13 cellular contexts compared by ENCODE assay signal in the genomic region with DNA sequence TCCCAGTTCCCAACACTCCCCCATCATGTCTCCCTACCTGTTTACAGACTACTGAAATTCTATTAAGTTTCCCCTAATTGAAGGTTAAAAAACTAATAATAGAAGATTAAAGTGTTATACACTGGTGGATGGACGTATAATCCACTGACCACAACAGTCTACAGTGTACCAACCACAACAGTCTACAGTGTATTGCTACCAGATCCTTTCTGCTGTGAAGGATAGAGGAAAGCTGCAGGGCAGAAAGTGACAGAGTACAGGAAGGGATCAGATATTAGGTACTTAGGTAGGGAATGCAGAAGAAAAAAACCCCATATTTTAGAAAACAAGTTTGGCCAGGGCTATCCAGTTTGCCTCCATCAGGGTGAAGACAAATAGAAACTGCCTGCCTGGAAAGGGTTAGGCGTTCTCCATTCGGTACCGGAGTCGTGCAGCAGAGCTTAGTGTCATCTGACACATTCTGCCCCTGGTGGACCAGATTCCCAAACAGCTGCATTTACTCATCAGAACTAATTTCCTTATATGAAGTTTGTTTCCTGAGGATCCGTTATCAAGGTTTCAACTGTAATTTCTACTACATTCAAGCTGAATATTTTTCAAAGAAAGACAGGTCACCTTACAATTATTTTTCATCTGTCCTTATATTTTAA. TPM values are rescaled to one million over a fixed set of nuclear protein-coding genes. Genes with fewer than 3 reads are reported as not detected.
A peak's percentile ranks its signal among the peaks of the same experiment; 100 is the strongest.
DNase-seq lines count a peak whose midpoint lies in the region; ATAC-seq, FAIRE-seq and TF ChIP-seq lines count a peak whose summit lies in the region.
"Had no signal": no experiment of that assay in that cellular context is flagged by ENCODE, and none has a peak within 500 bp of the region (broad histone marks: within the 10 kb centered on the region; RNA-seq: fewer than 3 reads in every experiment).

No MANE protein-coding gene starts in this region.

- H3K27ac Mint-ChIP-seq in Calu3 (ENCODE audit: unreplicated experiment): peak overlapping the region; percentile 33

- 16 to 26% (median 21%) methylated on average over 6 of the region's 6 CpGs for WGBS in heart left ventricle, 4 donors

- no peaks in the 10 kb centered on the region for H3K9me3 Mint-ChIP-seq in Calu3 (ENCODE audit: low read depth, unreplicated experiment)

- H3K9me3 ChIP-seq in heart left ventricle (no peaks in the 10 kb centered on the region), left lung (no peaks in the 10 kb centered on the region)
- H3K9me3 ChIP-seq: lower lobe of right lung had no signal

- H3K4me1 Mint-ChIP-seq in Calu3 (ENCODE audit: low read depth, unreplicated experiment): no peaks in the 10 kb centered on the region

- H3K27me3 ChIP-seq in heart left ventricle: no peaks in the 10 kb centered on the region
- no peaks in the 10 kb centered on the region for H3K27me3 ChIP-seq in left lung

- H3K27me3 Mint-ChIP-seq in Calu3 (ENCODE audit: unreplicated experiment): no peaks in the 10 kb centered on the region

- intact Hi-C loops in Calu3 (cut with micrococcal nuclease; ENCODE audit: unreplicated experiment) (no loop called here), heart left ventricle (cut with DNase I) (no loop called here), posterior cingulate gyrus (cut with DNase I) (loop anchor here (10.0 kb wide), 1 partner anchor 49 kb away; the partner anchor contains the start of gene KLF7), left lung (cut with DNase I) (no loop called here)

- H3K36me3 ChIP-seq in heart left ventricle: peaks cover 0 to 38% (median 6%) of the 10 kb centered on the region in 9 donors
- H3K36me3 ChIP-seq in left lung: peaks cover 0 to 15% of the 10 kb centered on the region in 2 donors

- CTCF ChIA-PET in Calu3 (lab: Charles Lee): interaction anchor here (0.6 kb wide), 2 partner anchors 21 to 392 kb away, joined by 4 read pairs; no protein-coding TSS in a partner anchor

- H3K27ac ChIP-seq in heart left ventricle (peak overlapping the region in 5 of 12 donors; percentile 2 to 40 (median 10)), left lung (no peak overlapping the region)
- H3K27ac ChIP-seq: lower lobe of right lung had no signal

- DNase-seq in Calu3 (no peak), astrocyte of the spinal cord (ENCODE audit: low read depth, low spot score) (peak; percentile 31), heart left ventricle (peak in 2 of 5 donors; percentile 39 to 52), posterior cingulate gyrus (peak in 6 of 10 donors; percentile 26 to 91 (median 48)), cerebellum (ENCODE audit: low spot score) (no peak), HTR-8/SVneo (ENCODE audit: insufficient read length, low spot score) (no peak), left lung (no peak)
- DNase-seq: activated CD4-positive, CD25-positive, alpha-beta regulatory T cell; activated effector memory CD4-positive, alpha-beta T cell treated with Interleukin-2 at 50 U/mL for 16 hours; effector CD4-positive, alpha-beta T cell; lower lobe of right lung; NCI-H2029 had no signal

- BruUV-seq in Calu3 (replicated peaks; lab: Mats Ljungman, UMichigan): no TSS peak

- TF ChIP-seq CTCF in Calu3 (IDR thresholded peaks at IDR 0.05; ENCODE audit: unreplicated experiment) (no peak), astrocyte of the spinal cord (IDR thresholded peaks at IDR 0.05; ENCODE audit: low read depth, low read length) (peak; percentile 19), heart left ventricle (IDR thresholded peaks at IDR 0.05) (peak in 7 of 12 donors; percentile 7 to 42 (median 24)), left lung (IDR thresholded peaks at IDR 0.05) (no peak)

- TF ChIP-seq POLR2A in heart left ventricle (IDR thresholded peaks at IDR 0.05): no peak

- FAIRE-seq in HTR-8/SVneo (lab: Jason Lieb, UNC): no peak

- H3K4me3 ChIP-seq in astrocyte of the spinal cord (ENCODE audit: low read depth, low read length) (no peak overlapping the region), heart left ventricle (peak overlapping the region in 3 of 12 donors; percentile 2 to 31 (median 19)), left lung (no peak overlapping the region)
- H3K4me3 ChIP-seq: lower lobe of right lung had no signal

- ATAC-seq in heart left ventricle (peak; percentile 68 to 86 (median 81)), GM21360 (IDR thresholded peaks at IDR 0.05; ENCODE audit: unreplicated experiment) (no peak), left lung (no peak)

- peaks cover 12% of the 10 kb centered on the region for H3K36me3 Mint-ChIP-seq in Calu3 (ENCODE audit: insufficient read depth, unreplicated experiment)

- no peak overlapping the region for H3K4me3 Mint-ChIP-seq in Calu3 (ENCODE audit: low read depth, unreplicated experiment)

- H3K4me1 ChIP-seq in heart left ventricle (peaks cover 0 to 62% (median 29%) of the 10 kb centered on the region in 12 donors), left lung (peaks cover 0 to 16% of the 10 kb centered on the region in 2 donors)
- H3K4me1 ChIP-seq: lower lobe of right lung had no signal

- in situ Hi-C loops in astrocyte of the spinal cord (cut with HindIII; ENCODE audit: low sequenced_read_pairs): no loop called here

RNA-seq across cellular contexts. Expression of gene KLF7, which starts 49.9 kb away (rescaled TPM):
- total RNA-seq in Calu3 (2022) (22.2 and 24.9 TPM in 2 replicates), heart left ventricle (10 to 100 TPM; 23.9 to 49.8 (median 27.3) TPM), cerebellum (60.2 TPM), left lung (10 to 100 TPM; 31.0 to 41.8 TPM)
- 10 to 100 TPM in 1 of 2 donors, 1 to 10 TPM in 1; 5.0 to 11.7 TPM for polyA plus RNA-seq in heart left ventricle

Comparison
In these comparisons a context has a peak if more than half of its experiments do, and no peak if none do; other contexts are left out.
1. DNase-seq: peak in astrocyte of the spinal cord (single experiment) and posterior cingulate gyrus (6 of 10); none in Calu3 (single experiment), cerebellum (single experiment), HTR-8/SVneo (single experiment) and left lung (0 of 2).
2. CTCF ChIP-seq: peak in astrocyte of the spinal cord (single experiment) and heart left ventricle (7 of 12); none in Calu3 (single experiment) and left lung (0 of 2).
3. ATAC-seq: peak in heart left ventricle (4 of 4); none in GM21360 (single experiment) and left lung (single experiment).